ENCODE assay signal across 13 cellular contexts in the genomic region with DNA sequence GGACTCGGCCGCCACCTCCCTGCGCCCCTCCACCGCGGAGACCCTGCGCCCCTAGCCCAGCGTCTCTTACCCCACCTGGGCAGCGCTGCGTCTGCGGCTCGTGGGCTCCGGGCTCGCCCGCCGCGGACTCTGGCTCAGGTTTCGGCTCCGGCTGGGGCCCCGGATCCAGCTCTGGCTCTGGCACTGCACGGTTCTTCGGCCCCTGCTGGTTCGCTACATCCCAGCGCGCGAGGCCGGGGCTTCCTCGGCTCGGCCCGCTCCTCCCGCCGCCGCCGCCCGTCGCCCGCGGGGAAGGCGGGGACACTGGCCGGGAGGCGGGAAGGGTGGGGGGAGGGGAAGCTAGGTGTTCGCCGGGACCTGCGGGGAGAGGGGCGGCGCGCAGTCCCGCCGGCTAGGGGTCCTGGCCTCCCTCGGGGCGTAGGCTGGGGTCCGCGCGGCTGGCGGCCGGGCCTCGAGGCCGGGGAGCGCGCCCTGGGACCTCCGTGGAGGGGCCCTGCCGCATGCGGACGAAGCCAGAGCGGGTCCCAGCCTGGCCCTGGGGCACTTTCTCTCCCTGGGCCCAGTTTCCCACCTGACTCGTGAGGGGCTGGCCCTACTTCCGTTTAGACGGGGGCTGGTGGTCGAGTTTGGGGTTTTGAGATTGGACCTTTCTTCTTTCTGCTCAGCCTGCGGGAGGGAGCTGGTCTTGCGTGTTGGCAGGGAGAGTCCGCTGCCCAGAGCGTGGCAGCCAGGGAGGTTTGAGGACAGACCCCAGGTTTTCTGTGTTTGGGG. TPM values are rescaled to one million over a fixed set of nuclear protein-coding genes. Genes with fewer than 3 reads are reported as not detected.
DNase-seq lines count a peak whose midpoint lies in the region; ATAC-seq and TF ChIP-seq lines count a peak whose summit lies in the region.
"Had no signal": no experiment of that assay in that cellular context is flagged by ENCODE, and none has a peak within 500 bp of the region (broad histone marks: within the 10 kb centered on the region; RNA-seq: fewer than 3 reads in every experiment).

No MANE protein-coding gene starts in this region.

- peaks cover 40% of the 10 kb centered on the region for H3K27me3 ChIP-seq in mammary epithelial cell (ENCODE audit: insufficient read depth, low read length)
- peaks cover 96% of the 10 kb centered on the region for H3K27me3 ChIP-seq in lower lobe of right lung (ENCODE audit: low read depth)
- peaks cover 0 to 48% of the 10 kb centered on the region in 2 donors for H3K27me3 ChIP-seq in tibial artery

- no peaks in the 10 kb centered on the region for H3K9me3 Mint-ChIP-seq in activated T-cell treated with anti-CD3 and anti-CD28 coated beads, Interleukin-2, amount 50 U/mL, for 72 hours
- no peaks in the 10 kb centered on the region for H3K9me3 Mint-ChIP-seq in activated CD8-positive, alpha-beta T cell treated with anti-CD3 and anti-CD28 coated beads, Interleukin-2, amount 10 ng/mL, durations not matched to agents 7 days and 5 days (ENCODE audit: insufficient read depth)

- BruUV-seq in mammary epithelial cell (replicated peaks; lab: Mats Ljungman, UMichigan): no TSS peak

- H3K27me3 Mint-ChIP-seq in activated T-cell treated with anti-CD3 and anti-CD28 coated beads, Interleukin-2, amount 50 U/mL, for 72 hours (ENCODE audit: low read depth): peaks cover 89% of the 10 kb centered on the region
- peaks cover 80% of the 10 kb centered on the region for H3K27me3 Mint-ChIP-seq in activated CD8-positive, alpha-beta T cell treated with anti-CD3 and anti-CD28 coated beads, Interleukin-2, amount 10 ng/mL, durations not matched to agents 7 days and 5 days (ENCODE audit: low read depth)

- ATAC-seq in activated T-cell treated with anti-CD3 and anti-CD28 coated beads, Interleukin-2, amount 50 U/mL, for 72 hours (replicated peaks in 1 of 2): peak; percentile 6 to 28
- peak in 1 of 2 donors; percentile 8 for ATAC-seq in lower lobe of right lung
- ATAC-seq in HG03571 (IDR thresholded peaks at IDR 0.05; ENCODE audit: unreplicated experiment): no peak
- no peak for ATAC-seq in activated CD8-positive, alpha-beta T cell treated with anti-CD3 and anti-CD28 coated beads, Interleukin-2, amount 10 ng/mL, durations not matched to agents 7 days and 5 days

- peak overlapping the region; percentile 35 for H3K4me2 ChIP-seq in mammary epithelial cell (ENCODE audit: insufficient read depth, low read depth, low read length)

- WGBS in mammary epithelial cell (ENCODE audit: low coverage, missing lambda C conversion rate): 34% methylated on average over 7 of the region's 72 CpGs

- H3K4me3 ChIP-seq in mammary epithelial cell (replicated peaks in 1 of 3; ENCODE audit: insufficient read depth in 1 of 3, low read depth in 2 of 3, low read length in 3 of 3) (no peak overlapping the region), lower lobe of right lung (peak overlapping the region; percentile 7), tibial artery (peak overlapping the region; percentile 45 to 48)

- no peak overlapping the region for H3K9ac ChIP-seq in mammary epithelial cell (ENCODE audit: insufficient read depth, low read length)

- no peaks in the 10 kb centered on the region for H3K79me2 ChIP-seq in mammary epithelial cell (ENCODE audit: insufficient read depth, low read length)

- in situ Hi-C loops in mammary epithelial cell (cut with MboI; ENCODE audit: low sequenced_read_pairs in 2 of 2): loop anchor here in 1 of 2 donors (25.0 kb wide), 1 partner anchor 148 kb away; no protein-coding TSS in a partner anchor

- intact Hi-C loops in mammary epithelial cell (cut with micrococcal nuclease) (no loop called here), lower lobe of right lung (cut with DNase I) (no loop called here), tibial artery (cut with DNase I; ENCODE audit: low total_unique reads) (loop anchor here (10.0 kb wide), 2 partner anchors 135 to 155 kb away; a partner anchor contains a TSS)

- H3K36me3 ChIP-seq in mammary epithelial cell (ENCODE audit: insufficient read depth, low read length): no peaks in the 10 kb centered on the region
- no peaks in the 10 kb centered on the region for H3K36me3 ChIP-seq in lower lobe of right lung
- no peaks in the 10 kb centered on the region for H3K36me3 ChIP-seq in tibial artery

- H3K27ac ChIP-seq in mammary epithelial cell (ENCODE audit: insufficient read depth, low read depth, low read length): no peak overlapping the region
- no peak overlapping the region for H3K27ac ChIP-seq in lower lobe of right lung
- peak overlapping the region in 1 of 2 donors; percentile 14 for H3K27ac ChIP-seq in tibial artery

- H3K36me3 Mint-ChIP-seq in activated T-cell treated with anti-CD3 and anti-CD28 coated beads, Interleukin-2, amount 50 U/mL, for 72 hours (ENCODE audit: insufficient read depth in 2 of 2): peaks cover 0 to 2% of the 10 kb centered on the region in 2 donors
- no peaks in the 10 kb centered on the region for H3K36me3 Mint-ChIP-seq in activated CD8-positive, alpha-beta T cell treated with anti-CD3 and anti-CD28 coated beads, Interleukin-2, amount 10 ng/mL, durations not matched to agents 7 days and 5 days (ENCODE audit: low read depth)
- H3K36me3 Mint-ChIP-seq: CD4-positive, CD25-positive, alpha-beta regulatory T cell had no signal

- peaks cover 5% of the 10 kb centered on the region for H3K9me3 ChIP-seq in mammary epithelial cell (replicated peaks; ENCODE audit: insufficient read depth, low read length)
- H3K9me3 ChIP-seq in lower lobe of right lung: no peaks in the 10 kb centered on the region
- no peaks in the 10 kb centered on the region for H3K9me3 ChIP-seq in tibial artery

- H3K4me1 ChIP-seq in mammary epithelial cell (ENCODE audit: insufficient read depth, low read length) (peaks cover 9% of the 10 kb centered on the region), lower lobe of right lung (peaks cover 16% of the 10 kb centered on the region), tibial artery (peaks cover 0 to 22% (median 18%) of the 10 kb centered on the region in 4 donors)

- CTCF ChIA-PET in mammary epithelial cell (lab: Charles Lee; ENCODE audit: low non-redundant PET): no interaction called here
- CTCF ChIA-PET in activated CD8-positive, alpha-beta T cell treated with anti-CD3 and anti-CD28 coated beads, Interleukin-2, amount 10 ng/mL, durations not matched to agents 7 days and 5 days (lab: Charles Lee): no interaction called here

- dilution Hi-C loops in mammary epithelial cell (cut with HindIII; ENCODE audit: low sequenced_read_pairs): loop anchor here (5.0 kb wide), 1 partner anchor 93 kb away; no protein-coding TSS in a partner anchor

- peak overlapping the region; percentile 52 to 62 for H3K4me3 Mint-ChIP-seq in activated T-cell treated with anti-CD3 and anti-CD28 coated beads, Interleukin-2, amount 50 U/mL, for 72 hours
- no peak overlapping the region for H3K4me3 Mint-ChIP-seq in activated CD8-positive, alpha-beta T cell treated with anti-CD3 and anti-CD28 coated beads, Interleukin-2, amount 10 ng/mL, durations not matched to agents 7 days and 5 days

- no peak overlapping the region for H3K27ac Mint-ChIP-seq in activated T-cell treated with anti-CD3 and anti-CD28 coated beads, Interleukin-2, amount 50 U/mL, for 72 hours
- no peak overlapping the region for H3K27ac Mint-ChIP-seq in activated CD8-positive, alpha-beta T cell treated with anti-CD3 and anti-CD28 coated beads, Interleukin-2, amount 10 ng/mL, durations not matched to agents 7 days and 5 days
- H3K27ac Mint-ChIP-seq: CD4-positive, CD25-positive, alpha-beta regulatory T cell had no signal

- no peak for DNase-seq in activated T-cell treated with anti-CD3 and anti-CD28 coated beads, Interleukin-2, amount 50 U/mL, for 72 hours
- DNase-seq in activated T-cell treated with anti-CD3 and anti-CD28 coated beads for 4 hours (no peak), mammary epithelial cell (peak; percentile 21), lower lobe of right lung (peak; percentile 27), tibial artery (no peak), DMS153 (lab: John Stamatoyannopoulos, UW) (no peak)
- no peak for DNase-seq in activated CD8-positive, alpha-beta T cell treated with anti-CD3 and anti-CD28 coated beads, Interleukin-2, amount 10 ng/mL, durations not matched to agents 7 days and 5 days
- DNase-seq: CD4-positive, CD25-positive, alpha-beta regulatory T cell; SHP77; stimulated activated CD4-positive, alpha-beta T cell treated with anti-CD3 and anti-CD28 coated beads, Interleukin-2, amount 100 ng/mL, for 48 hours had no signal

- no peak overlapping the region for H2AFZ ChIP-seq in mammary epithelial cell (ENCODE audit: low read depth, low read length)

- no peak for TF ChIP-seq CTCF in mammary epithelial cell (conservative IDR thresholded peaks at IDR 0.05 in 1 of 2, IDR thresholded peaks at IDR 0.05 in 1 of 2; ENCODE audit: extremely low read depth in 1 of 2, insufficient read depth in 1 of 2, low read depth in 1 of 2, low read length in 2 of 2)
- TF ChIP-seq CTCF in lower lobe of right lung (IDR thresholded peaks at IDR 0.05): no peak
- no peak for TF ChIP-seq CTCF in tibial artery (IDR thresholded peaks at IDR 0.05)

- H4K20me1 ChIP-seq in mammary epithelial cell (ENCODE audit: insufficient read depth, low read length): peaks cover 2% of the 10 kb centered on the region

- POLR2A ChIA-PET in activated CD8-positive, alpha-beta T cell treated with anti-CD3 and anti-CD28 coated beads, Interleukin-2, amount 10 ng/mL, durations not matched to agents 7 days and 5 days (lab: Charles Lee): no interaction called here

- H3K4me1 Mint-ChIP-seq in activated T-cell treated with anti-CD3 and anti-CD28 coated beads, Interleukin-2, amount 50 U/mL, for 72 hours (ENCODE audit: low read depth): peaks cover 5% of the 10 kb centered on the region
- peaks cover 11% of the 10 kb centered on the region for H3K4me1 Mint-ChIP-seq in activated CD8-positive, alpha-beta T cell treated with anti-CD3 and anti-CD28 coated beads, Interleukin-2, amount 10 ng/mL, durations not matched to agents 7 days and 5 days (ENCODE audit: low read depth)

RNA-seq across cellular contexts. Expression of a gene that starts 5.7 kb away (rescaled TPM):
- under 1 TPM; 0.50 to 0.76 TPM for total RNA-seq in activated T-cell treated with anti-CD3 and anti-CD28 coated beads, Interleukin-2, amount 50 U/mL, for 72 hours
- total RNA-seq in mammary epithelial cell (10 to 100 TPM in 1 of 2 donors, 1 to 10 TPM in 1; 2.7 to 21.3 TPM), lower lobe of right lung (0.47 TPM)
- polyA plus RNA-seq in mammary epithelial cell: 9.2 TPM
- 0.57 TPM for polyA minus RNA-seq in mammary epithelial cell
- not detected for total RNA-seq in activated CD8-positive, alpha-beta T cell treated with anti-CD3 and anti-CD28 coated beads, Interleukin-2, amount 10 ng/mL, durations not matched to agents 7 days and 5 days
- total RNA-seq: CD4-positive, CD25-positive, alpha-beta regulatory T cell; cerebellum; liver had no signal
- polyA plus RNA-seq: CD4-positive, CD25-positive, alpha-beta regulatory T cell had no signal

Comparison
In these comparisons a context has a peak if more than half of its experiments do, and no peak if none do; other contexts are left out.
1. ATAC-seq: peak in activated T-cell treated with anti-CD3 and anti-CD28 coated beads, Interleukin-2, amount 50 U/mL, for 72 hours (2 of 2); none in HG03571 (single experiment) and activated CD8-positive, alpha-beta T cell treated with anti-CD3 and anti-CD28 coated beads, Interleukin-2, amount 10 ng/mL, durations not matched to agents 7 days and 5 days (single experiment).
2. DNase-seq: peak in mammary epithelial cell (single experiment) and lower lobe of right lung (single experiment); none in activated T-cell treated with anti-CD3 and anti-CD28 coated beads, Interleukin-2, amount 50 U/mL, for 72 hours (0 of 2), activated T-cell treated with anti-CD3 and anti-CD28 coated beads for 4 hours (single experiment), tibial artery (0 of 2), DMS153 (single experiment) and activated CD8-positive, alpha-beta T cell treated with anti-CD3 and anti-CD28 coated beads, Interleukin-2, amount 10 ng/mL, durations not matched to agents 7 days and 5 days (single experiment).
3. H3K4me3 ChIP-seq: peak in lower lobe of right lung (single experiment) and tibial artery (2 of 2); none in mammary epithelial cell (0 of 3).